Comparison of ENCODE assay signal across 9 cellular contexts in genomic region chr12:21526721-21527345, GRCh38. TPM values are rescaled to one million over a fixed set of nuclear protein-coding genes. Genes with fewer than 3 reads are reported as not detected.
DNase-seq lines count a peak whose midpoint lies in the region; ATAC-seq and TF ChIP-seq lines count a peak whose summit lies in the region.
"Had no signal": no experiment of that assay in that cellular context is flagged by ENCODE, and none has a peak within 500 bp of the region (broad histone marks: within the 10 kb centered on the region; RNA-seq: fewer than 3 reads in every experiment).

No MANE protein-coding gene starts in this region.

- peak; percentile 57 for DNase-seq in NCI-H146 (lab: John Stamatoyannopoulos, UW)
- DNase-seq in chondrocyte (ENCODE audit: low spot score) = no peak
- DNase-seq in H4 (ENCODE audit: low spot score) = no peak

- no peak for TF ChIP-seq CTCF in chondrocyte (IDR thresholded peaks at IDR 0.05)

- H3K36me3 ChIP-seq in BLaER1 (no peaks in the 10 kb centered on the region), muscle layer of duodenum (ENCODE audit: control insufficient read depth in 1 of 2, insufficient read depth in 2 of 2, low read length in 2 of 2) (no peaks in the 10 kb centered on the region)

- no peaks in the 10 kb centered on the region for H3K36me3 Mint-ChIP-seq in chondrocyte (ENCODE audit: low read depth)

- H3K9ac ChIP-seq in BLaER1 = no peak overlapping the region

- H3K4me1 ChIP-seq in BLaER1 (peaks cover 41% of the 10 kb centered on the region), muscle layer of duodenum (ENCODE audit: control insufficient read depth in 1 of 2, insufficient read depth in 2 of 2, low read length in 2 of 2) (peaks cover 0 to 21% of the 10 kb centered on the region in 2 donors)

- no peaks in the 10 kb centered on the region for H4K20me1 ChIP-seq in BLaER1

- peaks cover 28% of the 10 kb centered on the region for H3K4me1 Mint-ChIP-seq in chondrocyte (ENCODE audit: low read depth)

- peaks cover 7% of the 10 kb centered on the region for H3K9me3 Mint-ChIP-seq in chondrocyte (ENCODE audit: low read depth)

- H3K27ac ChIP-seq in BLaER1 (no peak overlapping the region), muscle layer of duodenum (ENCODE audit: low read length) (no peak overlapping the region)

- no peaks in the 10 kb centered on the region; the same call in 1 of the 2 replicates for H3K27me3 ChIP-seq in BLaER1
- no peaks in the 10 kb centered on the region for H3K27me3 ChIP-seq in muscle layer of duodenum (ENCODE audit: low read depth, low read length)

- H3K4me3 Mint-ChIP-seq in chondrocyte (ENCODE audit: unreplicated experiment) = peak overlapping the region; percentile 74

- peaks cover 4% of the 10 kb centered on the region; the same call in 1 of the 2 replicates for H3K9me3 ChIP-seq in BLaER1
- no peaks in the 10 kb centered on the region for H3K9me3 ChIP-seq in muscle layer of duodenum (ENCODE audit: control insufficient read depth in 1 of 2, low read length in 2 of 2)

- H3K4me2 ChIP-seq in BLaER1 = peak overlapping the region; percentile 80

- no peaks in the 10 kb centered on the region for H3K27me3 Mint-ChIP-seq in chondrocyte (ENCODE audit: low read depth)

- H3K4me3 ChIP-seq in BLaER1 (0 out of 2 replicates have a peak overlapping the region, but pooled peaks have one; percentile 60), muscle layer of duodenum (ENCODE audit: low read depth in 1 of 2, low read length in 2 of 2) (peak overlapping the region; percentile 53 to 80)

- H3K27ac Mint-ChIP-seq in chondrocyte (ENCODE audit: unreplicated experiment) = peak overlapping the region; percentile 65

- ATAC-seq in GM19463 (IDR thresholded peaks at IDR 0.05; ENCODE audit: unreplicated experiment) = no peak
- ATAC-seq in GM21619 (IDR thresholded peaks at IDR 0.05; ENCODE audit: unreplicated experiment) = no peak
- no peak for ATAC-seq in HG02642 (IDR thresholded peaks at IDR 0.05; ENCODE audit: poor library complexity, unreplicated experiment)

RNA-seq across cellular contexts. Expression of gene SPX, which starts 0.7 kb away (rescaled TPM):
- 2.1 to 4.4 TPM (median 2.6 TPM) in 3 replicates for total RNA-seq in chondrocyte
- total RNA-seq in H4 (2014; rRNA removed; shearing (Covaris generic)) = 0.21 and 1.3 TPM in 2 replicates
- total RNA-seq: lung microvascular endothelial cell had no signal

RNA-seq across cellular contexts. Expression of gene GOLT1B, which starts 25.2 kb away (rescaled TPM):
- 73.6 to 84.8 TPM (median 81.1 TPM) in 3 replicates for total RNA-seq in chondrocyte
- total RNA-seq in H4 (2014; rRNA removed; shearing (Covaris generic)) = 34.4 and 48.4 TPM in 2 replicates

RNA-seq across cellular contexts. Expression of gene RECQL, which starts 25.4 kb away (rescaled TPM):
- total RNA-seq in chondrocyte = 49.8 to 72.1 TPM (median 50.2 TPM) in 3 replicates
- 48.2 and 67.6 TPM in 2 replicates for total RNA-seq in H4 (2014; rRNA removed; shearing (Covaris generic))
